9 cellular contexts compared by ENCODE assay signal in genomic region chr11:24848857-24849256, GRCh38.
"Had no signal": no experiment of that assay in that cellular context is flagged by ENCODE, and none has a peak within 500 bp of the region (broad histone marks: within the 10 kb centered on the region; RNA-seq: fewer than 3 reads in every experiment).

No MANE protein-coding gene starts in this region.

- ATAC-seq: HCT116 had no signal

- H3K9me3 ChIP-seq: HAP-1 had no signal

- H3K36me3 ChIP-seq: HAP-1 had no signal

- H2AFZ ChIP-seq: GM23248 had no signal

- DNase-seq: GM23248, GOT3, H7, HFFc6, KG1 had no signal

- H3K27ac ChIP-seq: GM23248, HL-60 had no signal

- H3K4me1 Mint-ChIP-seq: IgD-negative memory B cell had no signal

- H3K9ac ChIP-seq: GM23248 had no signal

- H3K4me3 ChIP-seq: GM23248, HAP-1 had no signal

- H3K36me3 Mint-ChIP-seq: IgD-negative memory B cell had no signal

- H3K4me3 Mint-ChIP-seq: HFFc6 had no signal

- H3K27ac Mint-ChIP-seq: HFFc6, IgD-negative memory B cell had no signal

- H3K27me3 Mint-ChIP-seq: IgD-negative memory B cell had no signal
